In the genomic region with DNA sequence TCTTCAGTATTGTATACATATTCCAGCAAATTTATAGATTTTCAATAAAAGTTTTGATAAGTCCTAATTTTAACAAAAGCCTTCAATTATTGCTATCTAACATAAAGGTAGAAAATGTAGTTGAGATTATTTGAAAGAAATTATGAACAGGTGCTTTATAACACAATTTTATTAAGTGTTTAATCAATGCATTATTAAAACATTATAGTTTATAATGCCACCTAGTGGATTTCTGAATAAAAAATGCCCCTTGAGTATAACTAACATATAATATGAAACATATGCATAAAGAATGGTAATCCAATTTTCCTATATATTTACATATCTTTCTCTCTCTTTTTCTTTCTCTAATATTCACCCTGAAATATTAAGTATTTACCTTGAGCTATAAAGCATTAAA, we compare ENCODE assay signal across 11 cellular contexts.
DNase-seq lines count a peak whose midpoint lies in the region; ATAC-seq, FAIRE-seq and TF ChIP-seq lines count a peak whose summit lies in the region.
"Had no signal": no experiment of that assay in that cellular context is flagged by ENCODE, and none has a peak within 500 bp of the region (broad histone marks: within the 10 kb centered on the region; RNA-seq: fewer than 3 reads in every experiment).

No MANE protein-coding gene starts in this region.

- ATAC-seq in RWPE2 (ENCODE audit: low read depth) (no peak), HG02623 (IDR thresholded peaks at IDR 0.05; ENCODE audit: unreplicated experiment) (no peak), HG03432 (IDR thresholded peaks at IDR 0.05; ENCODE audit: unreplicated experiment) (no peak)

- H3K9me3 ChIP-seq in RWPE2 (ENCODE audit: severe bottlenecking) = no peaks in the 10 kb centered on the region
- H3K9me3 ChIP-seq: Peyer's patch, thoracic aorta had no signal

- H3K4me3 ChIP-seq in RWPE2 (ENCODE audit: severe bottlenecking) = no peak overlapping the region
- H3K4me3 ChIP-seq: Peyer's patch, thoracic aorta had no signal

- H3K27ac ChIP-seq in RWPE2 (ENCODE audit: poor library complexity, severe bottlenecking) = no peak overlapping the region
- H3K27ac ChIP-seq: parathyroid adenoma, Peyer's patch, thoracic aorta had no signal

- peak; percentile 94 for FAIRE-seq in frontal cortex (lab: Jason Lieb, UNC)

- H3K4me1 ChIP-seq in RWPE2 (ENCODE audit: insufficient read depth, poor library complexity, severe bottlenecking) = no peaks in the 10 kb centered on the region
- H3K4me1 ChIP-seq: parathyroid adenoma, Peyer's patch had no signal

- H3K27me3 ChIP-seq in RWPE2 (ENCODE audit: insufficient read depth, poor library complexity, severe bottlenecking) = no peaks in the 10 kb centered on the region
- H3K27me3 ChIP-seq: Peyer's patch had no signal

- H3K36me3 ChIP-seq in RWPE2 (ENCODE audit: low read depth) = no peaks in the 10 kb centered on the region
- H3K36me3 ChIP-seq: Peyer's patch, thoracic aorta had no signal

- peak; percentile 70 for TF ChIP-seq CTCF in RWPE2 (IDR thresholded peaks at IDR 0.05; ENCODE audit: poor library complexity, severe bottlenecking)
- TF ChIP-seq CTCF in GM13976 (IDR thresholded peaks at IDR 0.05; ENCODE audit: borderline replicate concordance, control extremely low read depth, extremely low read depth, insufficient read depth, missing control alignments) = no peak

- in situ Hi-C loops in ACHN (cut with HindIII; ENCODE audit: low pct_ligation_motif_present, low pct_unique_long_range_greater_than_20kb, low sequenced_read_pairs) (no loop called here), GM13976 (cut with MboI; ENCODE audit: low sequenced_read_pairs, unreplicated experiment) (no loop called here)

- DNase-seq in ACHN = peak; percentile 15
- DNase-seq in GM03348 (ENCODE audit: low spot score) = peak; percentile 14
- DNase-seq in RWPE2 (ENCODE audit: low spot score) = no peak
- DNase-seq in frontal cortex (ENCODE audit: low spot score in 2 of 2) = no peak
- DNase-seq in iPS-NIHi11 (ENCODE audit: low spot score) = no peak
- no peak for DNase-seq in GM13976 (ENCODE audit: low spot score)
- DNase-seq: Peyer's patch had no signal

Comparison
In these comparisons a context has a peak if more than half of its experiments do, and no peak if none do; other contexts are left out.
1. DNase-seq: peak in ACHN (single experiment) and GM03348 (single experiment); none in RWPE2 (single experiment), frontal cortex (0 of 2), iPS-NIHi11 (single experiment) and GM13976 (single experiment).